1 cellular context compared by ENCODE assay signal in genomic region chr13:49399801-49400472, GRCh38.
TF ChIP-seq lines count a peak whose summit lies in the region.

No MANE protein-coding gene starts in this region.

TF ChIP-seq in K562, 482 proteins besides CTCF, POLR2A, EP300 and RAD21 (continued from another document):
- TF ChIP-seq THAP12 (CRISPR knock-in tag; IDR thresholded peaks at IDR 0.05), result no peak
- no peak for TF ChIP-seq TCF7L2 (IDR thresholded peaks at IDR 0.05; ENCODE audit: low read depth, low read length)
TF ChIP-seq in K562: peak in this region for 0.
